In the genomic region with DNA sequence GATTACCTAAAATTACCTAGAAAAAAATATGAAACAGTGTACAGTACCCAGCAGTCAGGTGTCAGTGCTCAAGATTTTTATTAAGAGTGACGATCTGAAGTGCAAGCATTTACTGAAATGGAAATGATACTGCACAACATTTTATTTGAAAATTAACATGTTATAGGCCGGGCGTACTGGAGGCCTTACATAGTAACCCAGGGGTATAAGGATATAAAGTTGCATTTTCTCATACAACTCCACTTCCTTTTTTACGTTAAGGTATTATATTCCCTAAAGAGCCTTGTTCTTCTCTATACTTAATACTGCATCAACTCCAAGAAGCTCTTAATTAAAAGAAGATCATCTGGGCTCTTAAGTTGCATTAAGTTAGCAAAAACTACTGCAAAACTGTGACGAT, we compare ENCODE assay signal across 7 cellular contexts. TPM values are rescaled to one million over a fixed set of nuclear protein-coding genes. Genes with fewer than 3 reads are reported as not detected.
A peak's percentile ranks its signal among the peaks of the same experiment; 100 is the strongest.
DNase-seq lines count a peak whose midpoint lies in the region; ATAC-seq and TF ChIP-seq lines count a peak whose summit lies in the region.

No MANE protein-coding gene starts in this region.

- TF ChIP-seq CTCF in GM23338 (conservative IDR thresholded peaks at IDR 0.05; ENCODE audit: low read depth in 2 of 2), result no peak
- TF ChIP-seq CTCF in VCaP (conservative IDR thresholded peaks at IDR 0.05), result no peak
- no peak for TF ChIP-seq CTCF in fibroblast of mammary gland (conservative IDR thresholded peaks at IDR 0.05; ENCODE audit: control insufficient read depth, insufficient read depth, low read depth, low read length)

- H3K27me3 ChIP-seq in GM23338 (ENCODE audit: insufficient read depth) (no peaks in the 10 kb centered on the region), skeletal muscle tissue (ENCODE audit: control insufficient read depth in 3 of 3, insufficient read depth in 3 of 3, low read length in 3 of 3) (no peaks in the 10 kb centered on the region)

- H2AFZ ChIP-seq in GM23338, result no peak overlapping the region

- H3K79me2 ChIP-seq in GM23338 (replicated peaks; ENCODE audit: insufficient read depth), result peaks cover 96% of the 10 kb centered on the region

- peaks cover 58% of the 10 kb centered on the region for H3K36me3 Mint-ChIP-seq in GM23338 (ENCODE audit: low read depth)

- H3K9me3 ChIP-seq in skeletal muscle tissue (ENCODE audit: control insufficient read depth in 3 of 3, low read length in 3 of 3), result no peaks in the 10 kb centered on the region

- peak overlapping the region; percentile 89 for H3K4me2 ChIP-seq in GM23338

- ATAC-seq in GM23338 (no peak), GM21786 (IDR thresholded peaks at IDR 0.05; ENCODE audit: unreplicated experiment) (no peak)

- 0 out of 2 replicates have a peak overlapping the region, but pooled peaks have one; percentile 42 for H3K27ac Mint-ChIP-seq in GM23338

- no peaks in the 10 kb centered on the region; the same call in 2 of the 3 replicates for H3K9me3 Mint-ChIP-seq in GM23338

- DNase-seq in GM23338 (ENCODE audit: low spot score) (no peak), fibroblast of mammary gland (ENCODE audit: low read depth) (no peak), NCI-H2227 treated with DMSO at 0.1 percent for 48 hours (lab: John Stamatoyannopoulos, UW) (no peak), COLO668 (lab: John Stamatoyannopoulos, UW; ENCODE audit: unreplicated experiment) (no peak)

- peak overlapping the region; percentile 9 to 54 (median 25) for H3K9ac ChIP-seq in skeletal muscle tissue (ENCODE audit: low read depth in 1 of 3, low read length in 3 of 3)

- H4K20me1 ChIP-seq in GM23338 (replicated peaks; ENCODE audit: insufficient read depth), result peaks cover 54% of the 10 kb centered on the region

- peaks cover 43% of the 10 kb centered on the region for H3K4me1 Mint-ChIP-seq in GM23338

- H3K9me2 ChIP-seq in GM23338 (ENCODE audit: insufficient read depth), result no peaks in the 10 kb centered on the region

- no peaks in the 10 kb centered on the region for H3F3A ChIP-seq in GM23338 (replicated peaks; ENCODE audit: low read depth)

- H3K36me3 ChIP-seq in GM23338 (ENCODE audit: insufficient read depth), result peaks cover 18% of the 10 kb centered on the region
- peaks cover 7 to 15% (median 11%) of the 10 kb centered on the region in 3 donors for H3K36me3 ChIP-seq in skeletal muscle tissue (ENCODE audit: control insufficient read depth in 3 of 3, insufficient read depth in 3 of 3, low read length in 3 of 3)

- peaks cover 36% of the 10 kb centered on the region for H3K4me1 ChIP-seq in GM23338 (ENCODE audit: insufficient read depth)
- peaks cover 12 to 54% (median 20%) of the 10 kb centered on the region in 3 donors for H3K4me1 ChIP-seq in skeletal muscle tissue (ENCODE audit: control insufficient read depth in 3 of 3, insufficient read depth in 3 of 3, low read length in 3 of 3)

- H3K27me3 Mint-ChIP-seq in GM23338 (ENCODE audit: insufficient read depth, low read depth, poor library complexity), result peaks cover 17% of the 10 kb centered on the region

- peak overlapping the region; percentile 49 for H3K4me3 Mint-ChIP-seq in GM23338

- H3K27ac ChIP-seq in GM23338 (ENCODE audit: low read depth), result no peak overlapping the region
- H3K27ac ChIP-seq in VCaP, result peak overlapping the region; percentile 44
- peak overlapping the region; percentile 49 for H3K27ac ChIP-seq in skeletal muscle tissue (ENCODE audit: low read depth, low read length)

- H3K4me3 ChIP-seq in GM23338, result peak overlapping the region; percentile 58
- peak overlapping the region; percentile 19 for H3K4me3 ChIP-seq in fibroblast of mammary gland (ENCODE audit: control insufficient read depth, low read depth, low read length)
- peak overlapping the region in 2 of 3 donors; percentile 19 to 66 for H3K4me3 ChIP-seq in skeletal muscle tissue (ENCODE audit: low read length in 3 of 3)

TF ChIP-seq in GM23338, 12 proteins besides CTCF, POLR2A, EP300 and RAD21 (continues in another document):
- TF ChIP-seq ZNF331 (CRISPR knock-in tag; IDR thresholded peaks at IDR 0.05; ENCODE audit: low read depth) (no peak), NANOG (IDR thresholded peaks at IDR 0.05; ENCODE audit: borderline replicate concordance) (no peak), EZH2 (IDR thresholded peaks at IDR 0.05; ENCODE audit: low read depth, unreplicated experiment) (no peak), JUNB (IDR thresholded peaks at IDR 0.05; ENCODE audit: unreplicated experiment) (no peak), POLR2AphosphoS5 (IDR thresholded peaks at IDR 0.05; ENCODE audit: low read depth) (no peak), EZH2phosphoT487 (IDR thresholded peaks at IDR 0.05; ENCODE audit: unreplicated experiment) (no peak)
- TF ChIP-seq, protein P1, sequence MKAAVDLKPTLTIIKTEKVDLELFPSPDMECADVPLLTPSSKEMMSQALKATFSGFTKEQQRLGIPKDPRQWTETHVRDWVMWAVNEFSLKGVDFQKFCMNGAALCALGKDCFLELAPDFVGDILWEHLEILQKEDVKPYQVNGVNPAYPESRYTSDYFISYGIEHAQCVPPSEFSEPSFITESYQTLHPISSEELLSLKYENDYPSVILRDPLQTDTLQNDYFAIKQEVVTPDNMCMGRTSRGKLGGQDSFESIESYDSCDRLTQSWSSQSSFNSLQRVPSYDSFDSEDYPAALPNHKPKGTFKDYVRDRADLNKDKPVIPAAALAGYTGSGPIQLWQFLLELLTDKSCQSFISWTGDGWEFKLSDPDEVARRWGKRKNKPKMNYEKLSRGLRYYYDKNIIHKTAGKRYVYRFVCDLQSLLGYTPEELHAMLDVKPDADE (IDR thresholded peaks at IDR 0.05), result no peak
- TF ChIP-seq, protein P2, sequence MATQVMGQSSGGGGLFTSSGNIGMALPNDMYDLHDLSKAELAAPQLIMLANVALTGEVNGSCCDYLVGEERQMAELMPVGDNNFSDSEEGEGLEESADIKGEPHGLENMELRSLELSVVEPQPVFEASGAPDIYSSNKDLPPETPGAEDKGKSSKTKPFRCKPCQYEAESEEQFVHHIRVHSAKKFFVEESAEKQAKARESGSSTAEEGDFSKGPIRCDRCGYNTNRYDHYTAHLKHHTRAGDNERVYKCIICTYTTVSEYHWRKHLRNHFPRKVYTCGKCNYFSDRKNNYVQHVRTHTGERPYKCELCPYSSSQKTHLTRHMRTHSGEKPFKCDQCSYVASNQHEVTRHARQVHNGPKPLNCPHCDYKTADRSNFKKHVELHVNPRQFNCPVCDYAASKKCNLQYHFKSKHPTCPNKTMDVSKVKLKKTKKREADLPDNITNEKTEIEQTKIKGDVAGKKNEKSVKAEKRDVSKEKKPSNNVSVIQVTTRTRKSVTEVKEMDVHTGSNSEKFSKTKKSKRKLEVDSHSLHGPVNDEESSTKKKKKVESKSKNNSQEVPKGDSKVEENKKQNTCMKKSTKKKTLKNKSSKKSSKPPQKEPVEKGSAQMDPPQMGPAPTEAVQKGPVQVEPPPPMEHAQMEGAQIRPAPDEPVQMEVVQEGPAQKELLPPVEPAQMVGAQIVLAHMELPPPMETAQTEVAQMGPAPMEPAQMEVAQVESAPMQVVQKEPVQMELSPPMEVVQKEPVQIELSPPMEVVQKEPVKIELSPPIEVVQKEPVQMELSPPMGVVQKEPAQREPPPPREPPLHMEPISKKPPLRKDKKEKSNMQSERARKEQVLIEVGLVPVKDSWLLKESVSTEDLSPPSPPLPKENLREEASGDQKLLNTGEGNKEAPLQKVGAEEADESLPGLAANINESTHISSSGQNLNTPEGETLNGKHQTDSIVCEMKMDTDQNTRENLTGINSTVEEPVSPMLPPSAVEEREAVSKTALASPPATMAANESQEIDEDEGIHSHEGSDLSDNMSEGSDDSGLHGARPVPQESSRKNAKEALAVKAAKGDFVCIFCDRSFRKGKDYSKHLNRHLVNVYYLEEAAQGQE (IDR thresholded peaks at IDR 0.05; ENCODE audit: unreplicated experiment), result no peak

RNA-seq across cellular contexts. Expression of a gene that starts 3.3 kb away (rescaled TPM):
- total RNA-seq in GM23338 (2014; rRNA removed; shearing (Covaris generic)), result 110 and 120 TPM in 2 replicates
- 75.7 and 81.4 TPM in 2 replicates for polyA plus RNA-seq in GM23338 (2016; fragmentation: Nextera tagmentation; extraction: Ambion mirVana)
- 47.5 TPM for total RNA-seq in skeletal muscle tissue

RNA-seq across cellular contexts. Expression of a gene that starts 48.3 kb away (rescaled TPM):
- total RNA-seq in GM23338 (2014; rRNA removed; shearing (Covaris generic)), result 54.8 and 77.9 TPM in 2 replicates
- 120 and 163 TPM in 2 replicates for polyA plus RNA-seq in GM23338 (2016; fragmentation: Nextera tagmentation; extraction: Ambion mirVana)
- 2.6 TPM for total RNA-seq in skeletal muscle tissue

RNA-seq across cellular contexts. Expression of a gene that starts 48.9 kb away (rescaled TPM):
- total RNA-seq in GM23338 (2014; rRNA removed; shearing (Covaris generic)), result 14.6 and 23.2 TPM in 2 replicates
- polyA plus RNA-seq in GM23338 (2016; fragmentation: Nextera tagmentation; extraction: Ambion mirVana), result 112 and 123 TPM in 2 replicates
- total RNA-seq in skeletal muscle tissue, result 5.7 TPM

Comparison
In these comparisons a context has a peak if more than half of its experiments do, and no peak if none do; other contexts are left out.
1. RNA of a gene that starts 48.3 kb away (total RNA-seq): 54.8 to 77.9 TPM in GM23338; 2.6 TPM in skeletal muscle tissue (single experiment); every median in the first group is over 10 times any median in the second.
2. Peak in every context shown above with its lines, with median percentiles within 50 percentile points of each other: H3K4me3 ChIP-seq.